10 cellular contexts compared by ENCODE assay signal in genomic region chr16:58235663-58236062, GRCh38. TPM values are rescaled to one million over a fixed set of nuclear protein-coding genes. Genes with fewer than 3 reads are reported as not detected.
DNase-seq lines count a peak whose midpoint lies in the region; ATAC-seq and TF ChIP-seq lines count a peak whose summit lies in the region.
"Had no signal": no experiment of that assay in that cellular context is flagged by ENCODE, and none has a peak within 500 bp of the region (broad histone marks: within the 10 kb centered on the region; RNA-seq: fewer than 3 reads in every experiment).

No MANE protein-coding gene starts in this region.

- no peaks in the 10 kb centered on the region for H4K20me1 ChIP-seq in H9 (ENCODE audit: control insufficient read depth, insufficient read depth, insufficient read length)

- H3K23ac ChIP-seq in H9 (ENCODE audit: insufficient read length, low read depth, low read length): no peak overlapping the region

- no CpG with 5 or more reads among the region's 3 CpGs for WGBS in H9 (ENCODE audit: extremely low coverage, insufficient read length, low lambda C conversion rate)

- no peak overlapping the region for H2BK20ac ChIP-seq in H9 (ENCODE audit: low read depth, low read length, poor library complexity, severe bottlenecking)

- H4K5ac ChIP-seq in H9 (ENCODE audit: insufficient read length, low read depth, low read length): no peak overlapping the region

- H2BK120ac ChIP-seq in H9 (ENCODE audit: low read depth, low read length, poor library complexity, severe bottlenecking): no peak overlapping the region

- peaks cover 42% of the 10 kb centered on the region for H3K27me3 ChIP-seq in BE2C
- H3K27me3 ChIP-seq in H9 (ENCODE audit: insufficient read depth, low read length): no peaks in the 10 kb centered on the region

- no peaks in the 10 kb centered on the region for H3K79me2 ChIP-seq in H9 (ENCODE audit: insufficient read depth, low read length)

- H3K4me1 ChIP-seq in BE2C: no peaks in the 10 kb centered on the region
- H3K4me1 ChIP-seq in H9 (ENCODE audit: insufficient read depth, low read length): no peaks in the 10 kb centered on the region

- no peaks in the 10 kb centered on the region for H3K36me3 Mint-ChIP-seq in H9 (ENCODE audit: insufficient read depth in 1 of 3, low read depth in 3 of 3)
- no peaks in the 10 kb centered on the region for H3K36me3 Mint-ChIP-seq in activated T-helper 1 cell treated with anti-CD3 and anti-CD28 coated beads, Interleukin-12 subunit alpha, Interleukin-12 subunit beta, Interleukin-2, Interleukin-4 antibody, amounts not matched to agents 30 ng/mL and 10 ng/mL and 1 ng/mL, durations not matched to agents 14 hours and 24 hours and 36 hours (ENCODE audit: low read depth)
- no peaks in the 10 kb centered on the region for H3K36me3 Mint-ChIP-seq in memory B cell

- H3K27me3 Mint-ChIP-seq in H9 (ENCODE audit: low read depth) (peaks cover 7% of the 10 kb centered on the region), memory B cell (peaks cover 3% of the 10 kb centered on the region)
- peaks cover 27% of the 10 kb centered on the region for H3K27me3 Mint-ChIP-seq in activated T-helper 1 cell treated with anti-CD3 and anti-CD28 coated beads, Interleukin-12 subunit alpha, Interleukin-12 subunit beta, Interleukin-2, Interleukin-4 antibody, amounts not matched to agents 30 ng/mL and 10 ng/mL and 1 ng/mL, durations not matched to agents 14 hours and 24 hours and 36 hours (ENCODE audit: insufficient read depth)

- H3K23me2 ChIP-seq in H9 (ENCODE audit: insufficient read length, low read depth, low read length, poor library complexity, severe bottlenecking): peaks cover 8% of the 10 kb centered on the region

- H3K9me3 Mint-ChIP-seq in H9 (no peaks in the 10 kb centered on the region; a peak in 1 of 5 replicates), memory B cell (no peaks in the 10 kb centered on the region)
- H3K9me3 Mint-ChIP-seq in activated T-helper 1 cell treated with anti-CD3 and anti-CD28 coated beads, Interleukin-12 subunit alpha, Interleukin-12 subunit beta, Interleukin-2, Interleukin-4 antibody, amounts not matched to agents 30 ng/mL and 10 ng/mL and 1 ng/mL, durations not matched to agents 14 hours and 24 hours and 36 hours: no peaks in the 10 kb centered on the region

- no peak overlapping the region for H4K8ac ChIP-seq in H9 (replicated peaks; ENCODE audit: insufficient read length, low read depth, low read length)

- H4K91ac ChIP-seq in H9 (ENCODE audit: insufficient read length, low read depth, low read length): no peak overlapping the region

- H3K36me3 ChIP-seq in BE2C: no peaks in the 10 kb centered on the region

- no peak overlapping the region for H2BK5ac ChIP-seq in H9 (ENCODE audit: insufficient read length, low read length)

- H3K9me3 ChIP-seq in BE2C (no peaks in the 10 kb centered on the region; the same call in 1 of the 2 replicates), H9 (ENCODE audit: control insufficient read depth, low read depth, low read length) (no peaks in the 10 kb centered on the region)

- no peak overlapping the region for H3K27ac ChIP-seq in H9 (ENCODE audit: insufficient read length, low read depth, low read length)

- intact Hi-C loops in activated T-helper 1 cell treated with anti-CD3 and anti-CD28 coated beads, Interleukin-12 subunit alpha, Interleukin-12 subunit beta, Interleukin-2, Interleukin-4 antibody, amounts not matched to agents 30 ng/mL and 10 ng/mL and 1 ng/mL, durations not matched to agents 14 hours and 24 hours and 36 hours (cut with micrococcal nuclease): loop anchor here (1.0 to 2.0 kb wide), 4 partner anchors 14 to 395 kb away; partner anchors contain the start of gene CSNK2A2
- intact Hi-C loops in Right ventricle myocardium superior (cut with DNase I): no loop called here

- no peak overlapping the region for H3K14ac ChIP-seq in H9 (ENCODE audit: insufficient read depth, low read length)

- H2BK15ac ChIP-seq in H9 (ENCODE audit: low read depth, low read length): no peak overlapping the region

- no peak overlapping the region for H3K56ac ChIP-seq in H9 (ENCODE audit: insufficient read length, low read depth, low read length)

- DNase-seq in BE2C: no peak
- no peak for DNase-seq in H9
- no peak for DNase-seq in activated T-helper 1 cell treated with anti-CD3 and anti-CD28 coated beads, Interleukin-12 subunit alpha, Interleukin-12 subunit beta, Interleukin-2, Interleukin-4 antibody, amounts not matched to agents 30 ng/mL and 10 ng/mL and 1 ng/mL, durations not matched to agents 14 hours and 24 hours and 36 hours (ENCODE audit: low spot score)
- DNase-seq in memory B cell (ENCODE audit: low spot score in 2 of 2): no peak
- DNase-seq in NCI-H748 (lab: John Stamatoyannopoulos, UW; ENCODE audit: unreplicated experiment): no peak
- no peak for DNase-seq in Right ventricle myocardium superior

- H2BK12ac ChIP-seq in H9 (ENCODE audit: insufficient read length, low read depth, low read length): no peak overlapping the region

- H3T11ph ChIP-seq in H9 (ENCODE audit: low read length): no peak overlapping the region

- H3K9ac ChIP-seq in H9 (ENCODE audit: extremely low read depth, insufficient read length, low read length): no peak overlapping the region

- H3K79me1 ChIP-seq in H9 (ENCODE audit: insufficient read depth, low read depth, low read length, poor library complexity, severe bottlenecking): no peaks in the 10 kb centered on the region

- peak overlapping the region; percentile 67 for H3K4me2 ChIP-seq in H9 (ENCODE audit: insufficient read depth, insufficient read length, low read length)

- no peak overlapping the region for H3K4ac ChIP-seq in H9 (ENCODE audit: low read depth, low read length)

- H3K4me1 Mint-ChIP-seq in H9 (peaks cover 22 to 24% of the 10 kb centered on the region in 2 experiments), memory B cell (peaks cover 14% of the 10 kb centered on the region)
- H3K4me1 Mint-ChIP-seq in activated T-helper 1 cell treated with anti-CD3 and anti-CD28 coated beads, Interleukin-12 subunit alpha, Interleukin-12 subunit beta, Interleukin-2, Interleukin-4 antibody, amounts not matched to agents 30 ng/mL and 10 ng/mL and 1 ng/mL, durations not matched to agents 14 hours and 24 hours and 36 hours (ENCODE audit: low read depth): peaks cover 13% of the 10 kb centered on the region

- no peak overlapping the region; a peak in 1 of 7 replicates for H3K27ac Mint-ChIP-seq in H9
- H3K27ac Mint-ChIP-seq in activated T-helper 1 cell treated with anti-CD3 and anti-CD28 coated beads, Interleukin-12 subunit alpha, Interleukin-12 subunit beta, Interleukin-2, Interleukin-4 antibody, amounts not matched to agents 30 ng/mL and 10 ng/mL and 1 ng/mL, durations not matched to agents 14 hours and 24 hours and 36 hours: no peak overlapping the region
- no peak overlapping the region for H3K27ac Mint-ChIP-seq in memory B cell

- H2AK5ac ChIP-seq in H9 (ENCODE audit: insufficient read length, low read length): no peak overlapping the region

- no peak overlapping the region for H3K18ac ChIP-seq in H9 (ENCODE audit: insufficient read length, low read depth, low read length)

- TF ChIP-seq CTCF in BE2C (IDR thresholded peaks at IDR 0.05; ENCODE audit: low read depth, low read length) (no peak), H9 (conservative IDR thresholded peaks at IDR 0.05) (no peak)

- H3K4me3 Mint-ChIP-seq in H9 (peak overlapping the region; percentile 88 to 94), memory B cell (peak overlapping the region; percentile 91)
- peak overlapping the region; percentile 81 for H3K4me3 Mint-ChIP-seq in activated T-helper 1 cell treated with anti-CD3 and anti-CD28 coated beads, Interleukin-12 subunit alpha, Interleukin-12 subunit beta, Interleukin-2, Interleukin-4 antibody, amounts not matched to agents 30 ng/mL and 10 ng/mL and 1 ng/mL, durations not matched to agents 14 hours and 24 hours and 36 hours

- no peak overlapping the region for H2AFZ ChIP-seq in H9 (ENCODE audit: low read length)

- H3K4me3 ChIP-seq in BE2C (ENCODE audit: low read depth, low read length): peak overlapping the region; percentile 60; the same call in 1 of the 2 replicates

- ATAC-seq in memory B cell (ENCODE audit: low read depth) (no peak), HG03571 (IDR thresholded peaks at IDR 0.05; ENCODE audit: unreplicated experiment) (no peak), HG03108 (IDR thresholded peaks at IDR 0.05; ENCODE audit: unreplicated experiment) (no peak), Right ventricle myocardium superior (ENCODE audit: poor library complexity) (no peak)

RNA-seq across cellular contexts. Expression of gene CSNK2A2, which starts 37.8 kb away (rescaled TPM):
- polyA plus RNA-seq in BE2C (2012; ENCODE audit: insufficient read depth, insufficient read length, low read depth): 30.2 TPM
- total RNA-seq in H9 (2021): 134 and 135 TPM in 2 replicates
- total RNA-seq in activated T-helper 1 cell treated with anti-CD3 and anti-CD28 coated beads, Interleukin-12 subunit alpha, Interleukin-12 subunit beta, Interleukin-2, Interleukin-4 antibody, amounts not matched to agents 30 ng/mL and 10 ng/mL and 1 ng/mL, durations not matched to agents 14 hours and 24 hours and 36 hours: 93.1 and 99.6 TPM in 2 replicates
- total RNA-seq in Right ventricle myocardium superior: 32.4 TPM

RNA-seq across cellular contexts. Expression of gene PRSS54, which starts 59.2 kb away (rescaled TPM):
- not detected for polyA plus RNA-seq in BE2C (2012; ENCODE audit: insufficient read depth, insufficient read length, low read depth)
- total RNA-seq in H9 (2021) (not detected in 2 replicates), Right ventricle myocardium superior (not detected)
- not detected in 2 replicates for total RNA-seq in activated T-helper 1 cell treated with anti-CD3 and anti-CD28 coated beads, Interleukin-12 subunit alpha, Interleukin-12 subunit beta, Interleukin-2, Interleukin-4 antibody, amounts not matched to agents 30 ng/mL and 10 ng/mL and 1 ng/mL, durations not matched to agents 14 hours and 24 hours and 36 hours
- total RNA-seq: HT-29, myocyte had no signal
